In genomic region chr14:24130717-24131548, GRCh38 we compare ENCODE assay signal across 14 cellular contexts. TPM values are rescaled to one million over a fixed set of nuclear protein-coding genes. Genes with fewer than 3 reads are reported as not detected.
DNase-seq lines count a peak whose midpoint lies in the region; ATAC-seq and TF ChIP-seq lines count a peak whose summit lies in the region.
"Had no signal": no experiment of that assay in that cellular context is flagged by ENCODE, and none has a peak within 500 bp of the region (broad histone marks: within the 10 kb centered on the region; RNA-seq: fewer than 3 reads in every experiment).

No MANE protein-coding gene starts in this region.

- peaks cover 0 to 2% of the 10 kb centered on the region in 2 donors for H3K36me3 Mint-ChIP-seq in CD4-positive, alpha-beta memory T cell

- no peak overlapping the region for H3K9ac ChIP-seq in parathyroid adenoma

- no peak for DNase-seq in CD4-positive, alpha-beta memory T cell
- DNase-seq in SJCRH30 (peak; percentile 98 to 99), left cardiac atrium (peak; percentile 74), 8988T (no peak), A172 (ENCODE audit: low spot score) (no peak)
- DNase-seq: brain microvascular endothelial cell, Karpas-422, NCI-H146, tibial artery had no signal

- H3K27ac Mint-ChIP-seq in CD4-positive, alpha-beta memory T cell, result peak overlapping the region in 6 of 7 donors; percentile 22 to 79 (median 64)
- H3K27ac Mint-ChIP-seq: activated T-helper 1 cell treated with anti-CD3 and anti-CD28 coated beads, Interleukin-12 subunit alpha, Interleukin-12 subunit beta, Interleukin-2, Interleukin-4 antibody, amounts not matched to agents 30 ng/mL and 10 ng/mL and 1 ng/mL, durations not matched to agents 14 hours and 24 hours and 36 hours had no signal

- POLR2A ChIA-PET in CD4-positive, alpha-beta memory T cell (lab: Charles Lee; ENCODE audit: partially characterized antibody), result interaction anchor here (1.1 to 16.1 kb wide), 4 partner anchors 10 to 31 kb away, joined by 3 to 347 read pairs (median 13); partner anchors contain the start of genes DCAF11, EMC9, IRF9 and NRL

- H3K36me3 ChIP-seq in CD4-positive, alpha-beta memory T cell (ENCODE audit: insufficient read depth, low read length), result no peaks in the 10 kb centered on the region
- H3K36me3 ChIP-seq in SJCRH30, result peaks cover 12% of the 10 kb centered on the region
- no peaks in the 10 kb centered on the region for H3K36me3 ChIP-seq in parathyroid adenoma (ENCODE audit: control insufficient read depth, insufficient read depth, low read length)
- H3K36me3 ChIP-seq: brain microvascular endothelial cell had no signal

- peaks cover 24% of the 10 kb centered on the region for H3K4me1 ChIP-seq in CD4-positive, alpha-beta memory T cell (ENCODE audit: insufficient read depth, low read length)
- H3K4me1 ChIP-seq in SJCRH30 (peaks cover 24% of the 10 kb centered on the region), parathyroid adenoma (no peaks in the 10 kb centered on the region)

- no peaks in the 10 kb centered on the region for H3K9me3 ChIP-seq in CD4-positive, alpha-beta memory T cell (ENCODE audit: control insufficient read depth in 1 of 2, low read length in 2 of 2)
- no peaks in the 10 kb centered on the region for H3K9me3 ChIP-seq in SJCRH30 (replicated peaks)
- H3K9me3 ChIP-seq in parathyroid adenoma (ENCODE audit: control insufficient read depth, low read length), result no peaks in the 10 kb centered on the region
- H3K9me3 ChIP-seq: tibial artery had no signal

- peak overlapping the region in 2 of 8 donors; percentile 10 to 48 for H3K4me3 Mint-ChIP-seq in CD4-positive, alpha-beta memory T cell
- H3K4me3 Mint-ChIP-seq: activated T-helper 1 cell treated with anti-CD3 and anti-CD28 coated beads, Interleukin-12 subunit alpha, Interleukin-12 subunit beta, Interleukin-2, Interleukin-4 antibody, amounts not matched to agents 30 ng/mL and 10 ng/mL and 1 ng/mL, durations not matched to agents 14 hours and 24 hours and 36 hours had no signal

- no peak for TF ChIP-seq CTCF in parathyroid adenoma (IDR thresholded peaks at IDR 0.05)

- H3K27me3 ChIP-seq in CD4-positive, alpha-beta memory T cell (ENCODE audit: insufficient read depth, low read length), result no peaks in the 10 kb centered on the region
- H3K27me3 ChIP-seq in SJCRH30, result no peaks in the 10 kb centered on the region
- H3K27me3 ChIP-seq in parathyroid adenoma (ENCODE audit: control insufficient read depth, insufficient read depth, low read length), result no peaks in the 10 kb centered on the region
- H3K27me3 ChIP-seq: brain microvascular endothelial cell, tibial artery had no signal

- no peaks in the 10 kb centered on the region for H3K79me2 ChIP-seq in parathyroid adenoma

- ATAC-seq in left cardiac atrium (peak; percentile 62 to 64), HG03025 (IDR thresholded peaks at IDR 0.05; ENCODE audit: low FRiP score, unreplicated experiment) (no peak), HG03097 (IDR thresholded peaks at IDR 0.05; ENCODE audit: low FRiP score, unreplicated experiment) (no peak)
- ATAC-seq: Panc1 had no signal

- H3K27me3 Mint-ChIP-seq in CD4-positive, alpha-beta memory T cell, result no peaks in the 10 kb centered on the region

- H3K4me3 ChIP-seq in CD4-positive, alpha-beta memory T cell (ENCODE audit: low read length in 2 of 2), result no peak overlapping the region
- H3K4me3 ChIP-seq in SJCRH30 (peak overlapping the region; percentile 94), parathyroid adenoma (ENCODE audit: low read depth, low read length) (no peak overlapping the region)
- H3K4me3 ChIP-seq: tibial artery had no signal

- intact Hi-C loops in CD4-positive, alpha-beta memory T cell (cut with micrococcal nuclease), result no loop called here
- intact Hi-C loops in left cardiac atrium (cut with DNase I), result no loop called here

- H2AFZ ChIP-seq in parathyroid adenoma, result no peak overlapping the region

- H3K27ac ChIP-seq in CD4-positive, alpha-beta memory T cell (ENCODE audit: low read depth, low read length), result no peak overlapping the region
- H3K27ac ChIP-seq in SJCRH30 (peak overlapping the region; percentile 98), parathyroid adenoma (peak overlapping the region; percentile 11)
- H3K27ac ChIP-seq: brain microvascular endothelial cell, tibial artery had no signal

- peaks cover 20 to 34% (median 25%) of the 10 kb centered on the region in 4 donors for H3K4me1 Mint-ChIP-seq in CD4-positive, alpha-beta memory T cell

- H3K4me2 ChIP-seq in parathyroid adenoma (ENCODE audit: low read length), result no peak overlapping the region

- CTCF ChIA-PET in CD4-positive, alpha-beta memory T cell (lab: Charles Lee; ENCODE audit: partially characterized antibody), result interaction anchor here (1.2 to 2.1 kb wide), 2 partner anchors 22 to 73 kb away, joined by 4 to 5 read pairs; no protein-coding TSS in a partner anchor

- peaks cover 0 to 2% (median 0%) of the 10 kb centered on the region in 8 donors for H3K9me3 Mint-ChIP-seq in CD4-positive, alpha-beta memory T cell
- H3K9me3 Mint-ChIP-seq: activated T-helper 1 cell treated with anti-CD3 and anti-CD28 coated beads, Interleukin-12 subunit alpha, Interleukin-12 subunit beta, Interleukin-2, Interleukin-4 antibody, amounts not matched to agents 30 ng/mL and 10 ng/mL and 1 ng/mL, durations not matched to agents 14 hours and 24 hours and 36 hours had no signal

RNA-seq across cellular contexts. Expression of gene FITM1, which starts 0.5 kb away (rescaled TPM):
- 1 to 10 TPM; 3.2 to 4.2 TPM for total RNA-seq in CD4-positive, alpha-beta memory T cell
- under 1 TPM; 0.69 to 0.81 TPM for polyA plus RNA-seq in CD4-positive, alpha-beta memory T cell
- total RNA-seq in SJCRH30 (2014; rRNA removed; shearing (Covaris generic)), result 137 and 161 TPM in 2 replicates
- total RNA-seq in left cardiac atrium, result 100 to 1,000 TPM; 103 to 131 TPM
- not detected in 2 replicates for total RNA-seq in A172 (2014; rRNA removed; shearing (Covaris generic))

RNA-seq across cellular contexts. Expression of gene PSME1, which starts 5.1 kb away (rescaled TPM):
- total RNA-seq in CD4-positive, alpha-beta memory T cell, result 100 to 1,000 TPM; 257 to 273 TPM
- 1,000 to 10,000 TPM in 1 of 2 donors, 100 to 1,000 TPM in 1; 976 to 1,008 TPM for polyA plus RNA-seq in CD4-positive, alpha-beta memory T cell
- total RNA-seq in SJCRH30 (2014; rRNA removed; shearing (Covaris generic)), result 118 and 120 TPM in 2 replicates
- 100 to 1,000 TPM in 1 of 2 donors, 10 to 100 TPM in 1; 91.6 to 103 TPM for total RNA-seq in left cardiac atrium
- 163 TPM in 2 replicates for total RNA-seq in A172 (2014; rRNA removed; shearing (Covaris generic))

RNA-seq across cellular contexts. Expression of gene EMC9, which starts 10.5 kb away (rescaled TPM):
- 10 to 100 TPM; 33.0 to 33.9 TPM for total RNA-seq in CD4-positive, alpha-beta memory T cell
- polyA plus RNA-seq in CD4-positive, alpha-beta memory T cell, result 10 to 100 TPM; 11.4 to 13.6 TPM
- total RNA-seq in SJCRH30 (2014; rRNA removed; shearing (Covaris generic)), result 45.6 and 52.7 TPM in 2 replicates
- 10 to 100 TPM; 14.3 to 22.0 TPM for total RNA-seq in left cardiac atrium
- 11.3 and 15.2 TPM in 2 replicates for total RNA-seq in A172 (2014; rRNA removed; shearing (Covaris generic))

RNA-seq across cellular contexts. Expression of gene PSME2, which starts 15.5 kb away (rescaled TPM):
- 100 to 1,000 TPM; 143 to 150 TPM for total RNA-seq in CD4-positive, alpha-beta memory T cell
- polyA plus RNA-seq in CD4-positive, alpha-beta memory T cell, result 100 to 1,000 TPM; 511 to 815 TPM
- 237 and 253 TPM in 2 replicates for total RNA-seq in SJCRH30 (2014; rRNA removed; shearing (Covaris generic))
- total RNA-seq in left cardiac atrium, result 10 to 100 TPM; 65.5 to 84.2 TPM
- 102 and 126 TPM in 2 replicates for total RNA-seq in A172 (2014; rRNA removed; shearing (Covaris generic))

RNA-seq across cellular contexts. Expression of gene NRL, which starts 16.2 kb away (rescaled TPM):
- 1 to 10 TPM; 2.9 to 4.5 TPM for total RNA-seq in CD4-positive, alpha-beta memory T cell
- polyA plus RNA-seq in CD4-positive, alpha-beta memory T cell, result 1 to 10 TPM; 1.4 to 1.6 TPM
- 3.5 and 4.4 TPM in 2 replicates for total RNA-seq in SJCRH30 (2014; rRNA removed; shearing (Covaris generic))
- 1 to 10 TPM; 1.6 to 1.8 TPM for total RNA-seq in left cardiac atrium
- total RNA-seq in A172 (2014; rRNA removed; shearing (Covaris generic)), result 0.72 TPM in 1 of 2 replicates, not detected in the other

Comparison
In these comparisons a context has a peak if more than half of its experiments do, and no peak if none do; other contexts are left out.
1. DNase-seq: peak in SJCRH30 (2 of 2) and left cardiac atrium (single experiment); none in CD4-positive, alpha-beta memory T cell (0 of 5), 8988T (single experiment) and A172 (single experiment).
2. ATAC-seq: peak in left cardiac atrium (2 of 2); none in HG03025 (single experiment) and HG03097 (single experiment).
3. RNA of gene FITM1, which starts 0.5 kb away (total RNA-seq): 137 to 161 TPM in SJCRH30 and 103 to 131 TPM in left cardiac atrium; 3.2 to 4.2 TPM in CD4-positive, alpha-beta memory T cell and not detected in A172; every median in the first group is over 10 times any median in the second.